In the genomic region with DNA sequence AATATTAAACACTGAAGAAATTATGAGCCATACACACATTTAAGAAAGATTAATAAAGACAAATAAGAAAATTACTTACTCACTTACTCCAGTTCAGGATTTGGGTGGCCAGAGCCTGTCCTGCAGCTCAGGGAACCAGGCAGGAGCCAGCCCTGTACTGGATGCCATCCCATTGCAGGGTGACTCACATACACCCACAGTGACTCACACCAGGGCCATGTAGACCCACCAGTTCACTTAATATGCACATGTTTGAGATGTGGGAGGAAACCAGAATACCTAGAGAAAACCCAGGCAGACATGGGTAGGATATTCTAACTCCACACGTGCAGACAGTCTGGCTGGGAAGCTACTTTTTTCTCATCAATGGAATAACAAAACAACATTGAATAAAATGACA, we compare ENCODE assay signal across 12 cellular contexts. TPM values are rescaled to one million over a fixed set of nuclear protein-coding genes. Genes with fewer than 3 reads are reported as not detected.
DNase-seq lines count a peak whose midpoint lies in the region; ATAC-seq and TF ChIP-seq lines count a peak whose summit lies in the region.
"Had no signal": no experiment of that assay in that cellular context is flagged by ENCODE, and none has a peak within 500 bp of the region (broad histone marks: within the 10 kb centered on the region; RNA-seq: fewer than 3 reads in every experiment).

No MANE protein-coding gene starts in this region.

- H3K4me3 Mint-ChIP-seq in activated naive CD4-positive, alpha-beta T cell treated with anti-CD3 and anti-CD28 coated beads for 36 hours: no peak overlapping the region
- no peak overlapping the region for H3K4me3 Mint-ChIP-seq in activated naive CD4-positive, alpha-beta T cell treated with anti-CD3 and anti-CD28 coated beads, Interleukin-2, amount 10 ng/mL, durations not matched to agents 7 days and 5 days

- H3K36me3 Mint-ChIP-seq in activated naive CD4-positive, alpha-beta T cell treated with anti-CD3 and anti-CD28 coated beads for 36 hours (ENCODE audit: low read depth): no peaks in the 10 kb centered on the region
- no peaks in the 10 kb centered on the region for H3K36me3 Mint-ChIP-seq in activated naive CD4-positive, alpha-beta T cell treated with anti-CD3 and anti-CD28 coated beads, Interleukin-2, amount 10 ng/mL, durations not matched to agents 7 days and 5 days

- intact Hi-C loops in activated naive CD4-positive, alpha-beta T cell treated with anti-CD3 and anti-CD28 coated beads for 36 hours (cut with micrococcal nuclease): no loop called here
- intact Hi-C loops in posterior vena cava (cut with DNase I): no loop called here

- H3K9me3 ChIP-seq in upper lobe of left lung: no peaks in the 10 kb centered on the region
- H3K9me3 ChIP-seq: neutrophil had no signal

- no peak for TF ChIP-seq CTCF in upper lobe of left lung (IDR thresholded peaks at IDR 0.05)
- no peak for TF ChIP-seq CTCF in omental fat pad (IDR thresholded peaks at IDR 0.05)

- 87 to 94% methylated on average over 1 of the region's 1 CpG for WGBS in upper lobe of left lung, 2 donors

- no peaks in the 10 kb centered on the region for H3K36me3 ChIP-seq in upper lobe of left lung
- H3K36me3 ChIP-seq: neutrophil had no signal

- ATAC-seq in upper lobe of left lung (ENCODE audit: low FRiP score in 2 of 2) (peak; percentile 38 to 67), omental fat pad (ENCODE audit: low FRiP score) (no peak), GM21619 (IDR thresholded peaks at IDR 0.05; ENCODE audit: unreplicated experiment) (no peak)

- H3K27ac ChIP-seq in upper lobe of left lung: no peak overlapping the region
- H3K27ac ChIP-seq: HL-60, neutrophil had no signal

- DNase-seq in activated naive CD4-positive, alpha-beta T cell treated with anti-CD3 and anti-CD28 coated beads for 36 hours: peak; percentile 15
- DNase-seq in activated naive CD4-positive, alpha-beta T cell treated with anti-CD3 and anti-CD28 coated beads, Interleukin-2, amount 10 ng/mL, durations not matched to agents 7 days and 5 days: no peak
- DNase-seq in RPMI7951 (ENCODE audit: low read depth): peak; percentile 91
- peak; percentile 76 for DNase-seq in fibroblast of peridontal ligament (ENCODE audit: extremely low read depth)
- DNase-seq in upper lobe of left lung: peak in 1 of 2 donors; percentile 44
- no peak for DNase-seq in posterior vena cava (ENCODE audit: low spot score)
- no peak for DNase-seq in omental fat pad (ENCODE audit: low spot score)
- DNase-seq: COR-L47, substantia nigra had no signal

- no peaks in the 10 kb centered on the region for H3K27me3 ChIP-seq in upper lobe of left lung
- H3K27me3 ChIP-seq: neutrophil had no signal

- H3K27me3 Mint-ChIP-seq in activated naive CD4-positive, alpha-beta T cell treated with anti-CD3 and anti-CD28 coated beads for 36 hours (ENCODE audit: low read depth): peaks cover 25% of the 10 kb centered on the region
- peaks cover 19% of the 10 kb centered on the region for H3K27me3 Mint-ChIP-seq in activated naive CD4-positive, alpha-beta T cell treated with anti-CD3 and anti-CD28 coated beads, Interleukin-2, amount 10 ng/mL, durations not matched to agents 7 days and 5 days

- H3K4me3 ChIP-seq in upper lobe of left lung: no peak overlapping the region

- CTCF ChIA-PET in activated naive CD4-positive, alpha-beta T cell treated with anti-CD3 and anti-CD28 coated beads for 36 hours (lab: Charles Lee): interaction anchor here (1.4 kb wide), 2 partner anchors 36 to 46 kb away, joined by 3 to 4 read pairs; no protein-coding TSS in a partner anchor
- CTCF ChIA-PET in activated naive CD4-positive, alpha-beta T cell treated with anti-CD3 and anti-CD28 coated beads, Interleukin-2, amount 10 ng/mL, durations not matched to agents 7 days and 5 days (lab: Charles Lee): interaction anchor here (1.1 kb wide), 1 partner anchor 36 kb away, joined by 4 read pairs; no protein-coding TSS in a partner anchor

- no peaks in the 10 kb centered on the region for H3K9me3 Mint-ChIP-seq in activated naive CD4-positive, alpha-beta T cell treated with anti-CD3 and anti-CD28 coated beads for 36 hours
- no peaks in the 10 kb centered on the region for H3K9me3 Mint-ChIP-seq in activated naive CD4-positive, alpha-beta T cell treated with anti-CD3 and anti-CD28 coated beads, Interleukin-2, amount 10 ng/mL, durations not matched to agents 7 days and 5 days

- no peaks in the 10 kb centered on the region for H3K4me1 ChIP-seq in upper lobe of left lung

- H3K27ac Mint-ChIP-seq in activated naive CD4-positive, alpha-beta T cell treated with anti-CD3 and anti-CD28 coated beads for 36 hours: no peak overlapping the region
- no peak overlapping the region for H3K27ac Mint-ChIP-seq in activated naive CD4-positive, alpha-beta T cell treated with anti-CD3 and anti-CD28 coated beads, Interleukin-2, amount 10 ng/mL, durations not matched to agents 7 days and 5 days

- TF ChIP-seq POLR2A in upper lobe of left lung (IDR thresholded peaks at IDR 0.05): no peak

- TF ChIP-seq EP300 in upper lobe of left lung (IDR thresholded peaks at IDR 0.05): no peak

- no peaks in the 10 kb centered on the region for H3K4me1 Mint-ChIP-seq in activated naive CD4-positive, alpha-beta T cell treated with anti-CD3 and anti-CD28 coated beads for 36 hours (ENCODE audit: low read depth)
- H3K4me1 Mint-ChIP-seq in activated naive CD4-positive, alpha-beta T cell treated with anti-CD3 and anti-CD28 coated beads, Interleukin-2, amount 10 ng/mL, durations not matched to agents 7 days and 5 days: no peaks in the 10 kb centered on the region

RNA-seq across cellular contexts. Expression of a gene that starts 49.6 kb away (rescaled TPM):
- total RNA-seq in activated naive CD4-positive, alpha-beta T cell treated with anti-CD3 and anti-CD28 coated beads for 36 hours: under 1 TPM; 0.21 to 0.32 TPM
- 0.59 and 0.72 TPM in 2 replicates for total RNA-seq in RPMI7951 (2014; rRNA removed; shearing (Covaris generic))
- total RNA-seq in upper lobe of left lung (10 to 100 TPM; 22.4 to 77.4 (median 34.2) TPM), posterior vena cava (1 to 10 TPM; 2.1 to 3.3 TPM), omental fat pad (10 to 100 TPM; 20.5 to 68.7 (median 37.4) TPM)

Comparison
In these comparisons a context has a peak if more than half of its experiments do, and no peak if none do; other contexts are left out.
1. DNase-seq: peak in activated naive CD4-positive, alpha-beta T cell treated with anti-CD3 and anti-CD28 coated beads for 36 hours (single experiment), RPMI7951 (single experiment) and fibroblast of peridontal ligament (single experiment); none in activated naive CD4-positive, alpha-beta T cell treated with anti-CD3 and anti-CD28 coated beads, Interleukin-2, amount 10 ng/mL, durations not matched to agents 7 days and 5 days (single experiment), posterior vena cava (single experiment) and omental fat pad (single experiment).
2. ATAC-seq: peak in upper lobe of left lung (2 of 2); none in omental fat pad (single experiment) and GM21619 (single experiment).
3. RNA of a gene that starts 49.6 kb away (total RNA-seq): 20.5 to 68.7 TPM in omental fat pad and 22.4 to 77.4 TPM in upper lobe of left lung; 2.1 to 3.3 TPM in posterior vena cava, 0.59 to 0.72 TPM in RPMI7951 and 0.21 to 0.32 TPM in activated naive CD4-positive, alpha-beta T cell treated with anti-CD3 and anti-CD28 coated beads for 36 hours; every median in the first group is over 4 times any median in the second.